Comparison of ENCODE assay signal across 18 cellular contexts in the genomic region with DNA sequence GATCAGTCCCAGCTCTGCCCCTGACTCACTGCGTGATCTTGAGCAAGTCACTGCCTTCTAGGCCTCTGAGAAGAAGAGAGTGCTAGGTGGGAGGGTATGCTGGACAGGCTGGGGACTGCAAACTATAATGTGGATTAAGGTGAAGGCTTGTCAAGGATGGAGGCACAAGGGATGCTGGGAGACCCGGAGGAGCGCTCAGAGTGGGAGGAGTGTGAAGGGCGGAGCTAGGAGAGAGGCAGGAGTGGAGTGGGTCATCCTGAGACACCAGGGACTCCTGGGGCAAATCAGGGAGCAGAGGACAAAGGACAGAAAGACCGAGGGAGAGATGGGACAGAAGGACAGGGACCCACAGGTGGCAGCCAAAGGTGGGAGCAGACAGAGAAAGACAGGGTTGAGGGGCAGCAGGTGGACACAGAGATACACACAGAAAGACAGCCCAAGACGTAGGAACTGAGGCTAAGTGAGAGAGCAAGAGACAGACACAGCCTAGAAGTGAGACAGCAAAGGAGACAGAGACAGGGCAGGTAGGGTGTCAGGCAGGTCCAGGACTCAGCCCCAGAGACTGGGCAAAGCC. TPM values are rescaled to one million over a fixed set of nuclear protein-coding genes. Genes with fewer than 3 reads are reported as not detected.
A peak's percentile ranks its signal among the peaks of the same experiment; 100 is the strongest.
DNase-seq lines count a peak whose midpoint lies in the region; FAIRE-seq and TF ChIP-seq lines count a peak whose summit lies in the region.
"Had no signal": no experiment of that assay in that cellular context is flagged by ENCODE, and none has a peak within 500 bp of the region (broad histone marks: within the 10 kb centered on the region; RNA-seq: fewer than 3 reads in every experiment).

No MANE protein-coding gene starts in this region.

- no peak for TF ChIP-seq EP300 in H1 (IDR thresholded peaks at IDR 0.05; ENCODE audit: borderline replicate concordance in 1 of 2, low read depth in 2 of 2, low read length in 2 of 2)

- CTCF ChIA-PET in H1 (lab: Charles Lee; ENCODE audit: partially characterized antibody), result interaction anchor here (0.7 to 2.7 kb wide), 3 partner anchors 39 to 44 kb away, joined by 3 to 9 read pairs (median 3); no protein-coding TSS in a partner anchor

- WGBS in H1 (ENCODE audit: extremely low coverage in 1 of 2, insufficient coverage in 1 of 2, insufficient read length in 1 of 2, insufficient replicate concordance in 2 of 2, low coverage in 1 of 2, low lambda C conversion rate in 2 of 2, missing lambda C conversion rate in 1 of 2), 2 experiments, result 88% methylated on average over 6 of the region's 6 CpGs; no CpG with 5 or more reads in 1 of the 2 experiments

- TF ChIP-seq RAD21 in H1 (IDR thresholded peaks at IDR 0.05 in 1 of 2, conservative IDR thresholded peaks at IDR 0.05 in 1 of 2; ENCODE audit: low read depth in 2 of 2, low read length in 2 of 2), result no peak

- H3K36me3 ChIP-seq in BLaER1 treated with 17β-estradiol and CSF1 and Interleukin-3, amounts not matched to agents 10 nM and 100 nM, result peaks cover 32 to 36% (median 34%) of the 10 kb centered on the region in 11 experiments
- H3K36me3 ChIP-seq in HUES48 (ENCODE audit: control insufficient read depth, insufficient read depth, low read length) (peaks cover 35% of the 10 kb centered on the region), H1 (ENCODE audit: control insufficient read depth in 2 of 4, insufficient read depth in 4 of 4, low read length in 3 of 4) (peaks cover 8 to 32% (median 23%) of the 10 kb centered on the region in 4 experiments; a peak in 7 of 8 replicates), neural progenitor cell (no peaks in the 10 kb centered on the region)

- H3K18ac ChIP-seq in H1 (ENCODE audit: extremely low read depth, low read length), result no peak overlapping the region

- peaks cover 0 to 23% of the 10 kb centered on the region in 2 experiments; a peak in 2 of 4 replicates for H3K79me2 ChIP-seq in H1 (ENCODE audit: control insufficient read depth in 1 of 2, insufficient read depth in 2 of 2, low read length in 2 of 2)
- peaks cover 38% of the 10 kb centered on the region for H3K79me2 ChIP-seq in neural progenitor cell (ENCODE audit: low read depth)

- POLR2A ChIA-PET in H1 (lab: Charles Lee; ENCODE audit: partially characterized antibody), result interaction anchor here (0.7 to 1.8 kb wide), 3 partner anchors 9 to 64 kb away, joined by 3 to 6 read pairs (median 5); partner anchors contain the start of gene ZNF574

- H3K4me3 ChIP-seq in BLaER1 treated with 17β-estradiol and CSF1 and Interleukin-3, amounts not matched to agents 10 nM and 100 nM, result peak overlapping the region in 6 of 10 experiments; percentile 64 to 78 (median 68); a peak in 6 of 20 replicates
- H3K4me3 ChIP-seq in HUES48 (ENCODE audit: low read depth, low read length) (peak overlapping the region; percentile 71; the same call in 1 of the 2 replicates), H1 (ENCODE audit: extremely low read depth in 1 of 4, insufficient read depth in 2 of 4, low read depth in 3 of 4, low read length in 4 of 4) (peak overlapping the region in 1 of 4 experiments; percentile 83; a peak in 2 of 8 replicates), neural progenitor cell (peak overlapping the region; percentile 64)

- H3K9me3 ChIP-seq in BLaER1 treated with 17β-estradiol and CSF1 and Interleukin-3, amounts not matched to agents 10 nM and 100 nM (replicated peaks in 1 of 11), result no peaks in the 10 kb centered on the region
- no peaks in the 10 kb centered on the region for H3K9me3 ChIP-seq in HUES48 (ENCODE audit: control insufficient read depth, insufficient read depth, low read length)
- no peaks in the 10 kb centered on the region for H3K9me3 ChIP-seq in H1 (ENCODE audit: insufficient read depth in 2 of 2, low read depth in 1 of 2, low read length in 1 of 2)
- no peaks in the 10 kb centered on the region for H3K9me3 ChIP-seq in neural progenitor cell (ENCODE audit: low read depth)
- H3K9me3 ChIP-seq: Caco-2 had no signal

- H3K27ac ChIP-seq in BLaER1 treated with 17β-estradiol and CSF1 and Interleukin-3, amounts not matched to agents 10 nM and 100 nM, result no peak overlapping the region
- no peak overlapping the region for H3K27ac ChIP-seq in HUES48 (ENCODE audit: low read depth, low read length)
- H3K27ac ChIP-seq in H1 (ENCODE audit: low read depth, low read length), result no peak overlapping the region
- no peak overlapping the region for H3K27ac ChIP-seq in neural progenitor cell

- peaks cover 15% of the 10 kb centered on the region; the same call in 1 of the 2 replicates for H3K23me2 ChIP-seq in H1 (ENCODE audit: low read depth, low read length)

- FAIRE-seq in H1 (lab: Jason Lieb, UNC), result no peak

- peaks cover 10% of the 10 kb centered on the region for H3K4me1 Mint-ChIP-seq in neural progenitor cell
- peaks cover 2% of the 10 kb centered on the region for H3K4me1 Mint-ChIP-seq in activated naive CD8-positive, alpha-beta T cell treated with anti-CD3 and anti-CD28 coated beads for 36 hours

- no peak overlapping the region for H4K91ac ChIP-seq in H1 (replicated peaks; ENCODE audit: insufficient read length, low read length)

- H2BK120ac ChIP-seq in H1 (replicated peaks; ENCODE audit: low read depth, low read length), result no peak overlapping the region

- no peak overlapping the region for H2BK15ac ChIP-seq in H1 (ENCODE audit: low read length)

- no peaks in the 10 kb centered on the region for H3K36me3 Mint-ChIP-seq in neural progenitor cell
- H3K36me3 Mint-ChIP-seq in activated naive CD8-positive, alpha-beta T cell treated with anti-CD3 and anti-CD28 coated beads for 36 hours, result no peaks in the 10 kb centered on the region

- DNase-seq in H1 (ENCODE audit: low read depth in 1 of 2, low spot score in 2 of 2) (no peak), neural progenitor cell (ENCODE audit: low spot score) (no peak), NCI-H2081 treated with DMSO at 0.1 percent for 48 hours (lab: John Stamatoyannopoulos, UW) (no peak), mucosa of gallbladder (ENCODE audit: low spot score) (no peak)
- DNase-seq in activated naive CD8-positive, alpha-beta T cell treated with anti-CD3 and anti-CD28 coated beads for 36 hours, result no peak
- DNase-seq: Caco-2, DMS153, EL, HCEC 1CT, KBM-7, NCI-H1436, NCI-H2029, NCI-H345, NCI-H526 treated with DMSO at 0.1 percent for 48 hours, RPMI8226, SIG-M5 had no signal

- peaks cover 14% of the 10 kb centered on the region for H3K79me1 ChIP-seq in H1 (ENCODE audit: low read depth, low read length)

- peaks cover 8% of the 10 kb centered on the region for H3K27me3 Mint-ChIP-seq in neural progenitor cell (ENCODE audit: insufficient read depth, low read depth)
- H3K27me3 Mint-ChIP-seq in activated naive CD8-positive, alpha-beta T cell treated with anti-CD3 and anti-CD28 coated beads for 36 hours, result peaks cover 10% of the 10 kb centered on the region

- no peak overlapping the region for H4K8ac ChIP-seq in H1 (ENCODE audit: extremely low read depth, insufficient read depth, low read length)

- no peak overlapping the region for H3K14ac ChIP-seq in H1 (ENCODE audit: insufficient read length)

- TF ChIP-seq CTCF in H1 (IDR thresholded peaks at IDR 0.05; ENCODE audit: control extremely low read depth in 1 of 3, insufficient read depth in 1 of 3, low read depth in 1 of 3, low read length in 3 of 3) (no peak), neural progenitor cell (IDR thresholded peaks at IDR 0.05) (no peak)

- no peak overlapping the region for H4K5ac ChIP-seq in H1 (ENCODE audit: insufficient read length, low read depth, low read length)

- H2AFZ ChIP-seq in H1 (ENCODE audit: low read length), result no peak overlapping the region
- no peak overlapping the region for H2AFZ ChIP-seq in neural progenitor cell (replicated peaks)

- H3K56ac ChIP-seq in H1 (replicated peaks; ENCODE audit: insufficient read length, low read depth, low read length), result no peak overlapping the region

- H3K4me2 ChIP-seq in BLaER1 treated with 17β-estradiol and CSF1 and Interleukin-3, amounts not matched to agents 10 nM and 100 nM, result peak overlapping the region; percentile 86 to 98 (median 94)
- H3K4me2 ChIP-seq in H1 (ENCODE audit: insufficient read depth in 1 of 2, low read depth in 2 of 2, low read length in 2 of 2) (peak overlapping the region; percentile 95 to 98; a peak in 2 of 4 replicates), neural progenitor cell (peak overlapping the region; percentile 83)

- peak overlapping the region; percentile 10; the same call in 1 of the 2 replicates for H2AK5ac ChIP-seq in H1 (ENCODE audit: low read depth, low read length)

- H3K27me3 ChIP-seq in BLaER1 treated with 17β-estradiol and CSF1 and Interleukin-3, amounts not matched to agents 10 nM and 100 nM, result no peaks in the 10 kb centered on the region
- no peaks in the 10 kb centered on the region for H3K27me3 ChIP-seq in HUES48 (ENCODE audit: control insufficient read depth, insufficient read depth, low read length)
- H3K27me3 ChIP-seq in H1 (replicated peaks in 1 of 4; ENCODE audit: control insufficient read depth in 3 of 4, extremely low read depth in 1 of 4, insufficient read depth in 3 of 4, low read length in 3 of 4), result no peaks in the 10 kb centered on the region
- H3K27me3 ChIP-seq in neural progenitor cell, result no peaks in the 10 kb centered on the region

- H2BK20ac ChIP-seq in H1 (ENCODE audit: low read length), result no peak overlapping the region

- no peak for TF ChIP-seq POLR2A in H1 (IDR thresholded peaks at IDR 0.05; ENCODE audit: control extremely low read depth in 1 of 2, low read depth in 2 of 2, low read length in 2 of 2)

- H3K9ac ChIP-seq in BLaER1 treated with 17β-estradiol and CSF1 and Interleukin-3, amounts not matched to agents 10 nM and 100 nM, result peak overlapping the region in 7 of 11 experiments; percentile 16 to 84 (median 82); a peak in 8 of 22 replicates
- H3K9ac ChIP-seq in HUES48 (ENCODE audit: low read depth, low read length) (no peak overlapping the region), H1 (replicated peaks in 1 of 4; ENCODE audit: extremely low read depth in 1 of 4, low read depth in 3 of 4, low read length in 3 of 4) (no peak overlapping the region), neural progenitor cell (no peak overlapping the region)

- peaks cover 40 to 75% (median 61%) of the 10 kb centered on the region in 10 experiments for H3K4me1 ChIP-seq in BLaER1 treated with 17β-estradiol and CSF1 and Interleukin-3, amounts not matched to agents 10 nM and 100 nM
- H3K4me1 ChIP-seq in HUES48 (ENCODE audit: control insufficient read depth, insufficient read depth, low read length) (peaks cover 15% of the 10 kb centered on the region; the same call in 1 of the 2 replicates), H1 (replicated peaks in 1 of 4; ENCODE audit: control insufficient read depth in 3 of 4, insufficient read depth in 4 of 4, low read length in 3 of 4) (peaks cover 0 to 18% (median 6%) of the 10 kb centered on the region in 4 experiments; a peak in 6 of 7 replicates), neural progenitor cell (peaks cover 20% of the 10 kb centered on the region)
- H3K4me1 ChIP-seq: Caco-2 had no signal

- H3K4me3 Mint-ChIP-seq in neural progenitor cell, result no peak overlapping the region
- no peak overlapping the region for H3K4me3 Mint-ChIP-seq in activated naive CD8-positive, alpha-beta T cell treated with anti-CD3 and anti-CD28 coated beads for 36 hours

- no peak overlapping the region for H3K23ac ChIP-seq in H1 (ENCODE audit: insufficient read length)

- H3K27ac Mint-ChIP-seq in neural progenitor cell, result no peak overlapping the region
- H3K27ac Mint-ChIP-seq in activated naive CD8-positive, alpha-beta T cell treated with anti-CD3 and anti-CD28 coated beads for 36 hours, result no peak overlapping the region

- no peak overlapping the region for H3K4ac ChIP-seq in H1 (replicated peaks; ENCODE audit: insufficient read length, low read depth, low read length)

- 0 out of 2 replicates have a peak overlapping the region, but pooled peaks have one; percentile 68 for H2BK12ac ChIP-seq in H1 (ENCODE audit: low read depth, low read length)

- peaks cover 10% of the 10 kb centered on the region for H3F3A ChIP-seq in neural progenitor cell (ENCODE audit: low read depth)

- H2BK5ac ChIP-seq in H1 (ENCODE audit: low read depth, low read length), result peak overlapping the region; percentile 66; the same call in 1 of the 2 replicates

- H3K9me3 Mint-ChIP-seq in neural progenitor cell, result no peaks in the 10 kb centered on the region
- no peaks in the 10 kb centered on the region for H3K9me3 Mint-ChIP-seq in activated naive CD8-positive, alpha-beta T cell treated with anti-CD3 and anti-CD28 coated beads for 36 hours

- H4K20me1 ChIP-seq in BLaER1 treated with 17β-estradiol and CSF1 and Interleukin-3, amounts not matched to agents 10 nM and 100 nM, result peaks cover 6 to 61% (median 21%) of the 10 kb centered on the region in 11 experiments; a peak in 15 of 22 replicates
- peaks cover 2 to 14% of the 10 kb centered on the region in 2 experiments for H4K20me1 ChIP-seq in H1 (replicated peaks in 1 of 2; ENCODE audit: control insufficient read depth in 1 of 2, insufficient read depth in 2 of 2, low read length in 2 of 2)
- peaks cover 35% of the 10 kb centered on the region for H4K20me1 ChIP-seq in neural progenitor cell (ENCODE audit: low read depth)

RNA-seq across cellular contexts. Expression of gene GRIK5, which starts 2.6 kb away (rescaled TPM):
- total RNA-seq in H1 (2021; fragmentation: NEBNext Ultra II Directional; extraction: Animal tissue kit (Norgen Biotek cat#: 25700)), result 42.9 and 45.1 TPM in 2 replicates
- polyA plus RNA-seq in H1 (2011; rRNA removed), result 17.8 and 25.3 TPM in 2 replicates
- 14.1 TPM for polyA plus RNA-seq in H1 (2011; cell fraction: cytosol; rRNA removed)
- polyA plus RNA-seq in H1 (2011; cell fraction: nucleus; rRNA removed), result 57.6 TPM
- 29.3 to 50.3 TPM (median 45.8 TPM) in 4 replicates for polyA plus RNA-seq in H1 (2012, experiment 1 of 2)
- polyA plus RNA-seq in H1 (2012, experiment 2 of 2), result 31.9 TPM
- polyA plus RNA-seq in H1 (2013, experiment 1 of 2), result 28.4 TPM
- 28.1 TPM for polyA plus RNA-seq in H1 (2013, experiment 2 of 2)
- polyA minus RNA-seq in H1 (2011; rRNA and poly(A)+ RNA removed), result 23.8 and 25.7 TPM in 2 replicates
- polyA minus RNA-seq in H1 (2011; cell fraction: cytosol; rRNA and poly(A)+ RNA removed), result 22.3 TPM
- polyA minus RNA-seq in H1 (2011; cell fraction: nucleus; rRNA and poly(A)+ RNA removed), result 21.2 TPM
- total RNA-seq in neural progenitor cell (ENCODE audit: low replicate concordance), result 5.8 and 19.4 TPM in 2 replicates
- total RNA-seq in activated naive CD8-positive, alpha-beta T cell treated with anti-CD3 and anti-CD28 coated beads for 36 hours, result under 1 TPM; 0.58 to 0.74 TPM
- total RNA-seq in mucosa of gallbladder, result 9.8 TPM

RNA-seq across cellular contexts. Expression of gene ZNF574, which starts 8.6 kb away (rescaled TPM):
- 27.0 and 28.6 TPM in 2 replicates for total RNA-seq in H1 (2021; fragmentation: NEBNext Ultra II Directional; extraction: Animal tissue kit (Norgen Biotek cat#: 25700))
- polyA plus RNA-seq in H1 (2011; rRNA removed), result 38.8 and 53.8 TPM in 2 replicates
- 27.7 TPM for polyA plus RNA-seq in H1 (2011; cell fraction: cytosol; rRNA removed)
- polyA plus RNA-seq in H1 (2011; cell fraction: nucleus; rRNA removed), result 31.4 TPM
- 12.2 to 27.2 TPM (median 24.2 TPM) in 4 replicates for polyA plus RNA-seq in H1 (2012, experiment 1 of 2)
- 22.8 TPM for polyA plus RNA-seq in H1 (2012, experiment 2 of 2)
- polyA plus RNA-seq in H1 (2013, experiment 1 of 2), result 13.2 TPM
- 11.9 TPM for polyA plus RNA-seq in H1 (2013, experiment 2 of 2)
- polyA minus RNA-seq in H1 (2011; rRNA and poly(A)+ RNA removed), result 41.6 and 41.8 TPM in 2 replicates
- polyA minus RNA-seq in H1 (2011; cell fraction: cytosol; rRNA and poly(A)+ RNA removed), result 35.7 TPM
- 29.8 TPM for polyA minus RNA-seq in H1 (2011; cell fraction: nucleus; rRNA and poly(A)+ RNA removed)
- 13.4 and 35.6 TPM in 2 replicates for total RNA-seq in neural progenitor cell (ENCODE audit: low replicate concordance)
- total RNA-seq in activated naive CD8-positive, alpha-beta T cell treated with anti-CD3 and anti-CD28 coated beads for 36 hours, result 10 to 100 TPM; 15.5 to 16.0 TPM
- 17.1 TPM for total RNA-seq in mucosa of gallbladder

Comparison
In these comparisons a context has a peak if more than half of its experiments do, and no peak if none do; other contexts are left out.
1. H3K9ac ChIP-seq: peak in BLaER1 treated with 17β-estradiol and CSF1 and Interleukin-3, amounts not matched to agents 10 nM and 100 nM (7 of 11); none in HUES48 (single experiment), H1 (0 of 4) and neural progenitor cell (single experiment).
2. Peak in every context shown above with its lines, with median percentiles within 50 percentile points of each other: H3K4me2 ChIP-seq.